ENCODE assay signal across 1 cellular context in the genomic region with DNA sequence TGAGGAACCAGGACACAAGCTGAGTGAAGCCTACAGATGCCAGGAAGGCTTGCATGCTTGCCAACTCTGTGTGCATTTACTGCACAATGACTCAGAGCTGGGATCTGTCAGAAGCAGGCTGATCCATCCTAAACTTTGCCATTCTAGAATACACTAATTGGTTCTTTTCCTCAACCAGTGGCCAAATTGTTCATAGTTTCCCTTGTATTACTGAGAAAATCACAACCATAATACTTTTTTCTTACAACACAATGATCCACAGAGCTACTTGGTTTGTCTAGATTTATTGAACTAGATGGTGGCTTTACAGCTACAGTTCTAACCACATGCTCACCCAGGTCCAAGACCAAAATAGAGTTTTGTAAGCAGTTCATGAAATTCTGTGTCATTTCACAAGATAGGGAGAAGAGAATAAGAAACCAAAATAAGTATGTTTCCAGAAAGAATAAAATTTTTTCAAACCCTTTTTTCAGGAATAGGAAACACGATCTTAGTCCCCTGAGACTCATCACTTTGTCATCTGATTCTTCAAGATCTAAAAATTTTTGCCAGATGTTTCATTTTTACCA.
A peak's percentile ranks its signal among the peaks of the same experiment; 100 is the strongest.
TF ChIP-seq lines count a peak whose summit lies in the region.

No MANE protein-coding gene starts in this region.

TF ChIP-seq in SK-N-SH, 30 proteins besides CTCF, POLR2A, EP300 and RAD21 (continued from another document):
- TF ChIP-seq YY1 (IDR thresholded peaks at IDR 0.05; ENCODE audit: low read depth) (no peak), SIN3A (IDR thresholded peaks at IDR 0.05; ENCODE audit: borderline replicate concordance, low read depth, low read length) (peak; percentile 93), NRF1 (IDR thresholded peaks at IDR 0.05; ENCODE audit: low read depth, low read length) (no peak), GABPA (IDR thresholded peaks at IDR 0.05; ENCODE audit: low read depth) (no peak), FOXM1 (IDR thresholded peaks at IDR 0.05; ENCODE audit: low read depth) (no peak; the same call in 1 of the 2 replicates), JUND (IDR thresholded peaks at IDR 0.05) (peak; percentile 91)
- TF ChIP-seq, protein P1, sequence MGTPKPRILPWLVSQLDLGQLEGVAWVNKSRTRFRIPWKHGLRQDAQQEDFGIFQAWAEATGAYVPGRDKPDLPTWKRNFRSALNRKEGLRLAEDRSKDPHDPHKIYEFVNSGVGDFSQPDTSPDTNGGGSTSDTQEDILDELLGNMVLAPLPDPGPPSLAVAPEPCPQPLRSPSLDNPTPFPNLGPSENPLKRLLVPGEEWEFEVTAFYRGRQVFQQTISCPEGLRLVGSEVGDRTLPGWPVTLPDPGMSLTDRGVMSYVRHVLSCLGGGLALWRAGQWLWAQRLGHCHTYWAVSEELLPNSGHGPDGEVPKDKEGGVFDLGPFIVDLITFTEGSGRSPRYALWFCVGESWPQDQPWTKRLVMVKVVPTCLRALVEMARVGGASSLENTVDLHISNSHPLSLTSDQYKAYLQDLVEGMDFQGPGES (IDR thresholded peaks at IDR 0.05; ENCODE audit: low read depth, low read length) = no peak
- TF ChIP-seq, protein P2, sequence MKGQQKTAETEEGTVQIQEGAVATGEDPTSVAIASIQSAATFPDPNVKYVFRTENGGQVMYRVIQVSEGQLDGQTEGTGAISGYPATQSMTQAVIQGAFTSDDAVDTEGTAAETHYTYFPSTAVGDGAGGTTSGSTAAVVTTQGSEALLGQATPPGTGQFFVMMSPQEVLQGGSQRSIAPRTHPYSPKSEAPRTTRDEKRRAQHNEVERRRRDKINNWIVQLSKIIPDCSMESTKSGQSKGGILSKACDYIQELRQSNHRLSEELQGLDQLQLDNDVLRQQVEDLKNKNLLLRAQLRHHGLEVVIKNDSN (IDR thresholded peaks at IDR 0.05; ENCODE audit: borderline replicate concordance, low read depth) = no peak
- TF ChIP-seq, protein P3, sequence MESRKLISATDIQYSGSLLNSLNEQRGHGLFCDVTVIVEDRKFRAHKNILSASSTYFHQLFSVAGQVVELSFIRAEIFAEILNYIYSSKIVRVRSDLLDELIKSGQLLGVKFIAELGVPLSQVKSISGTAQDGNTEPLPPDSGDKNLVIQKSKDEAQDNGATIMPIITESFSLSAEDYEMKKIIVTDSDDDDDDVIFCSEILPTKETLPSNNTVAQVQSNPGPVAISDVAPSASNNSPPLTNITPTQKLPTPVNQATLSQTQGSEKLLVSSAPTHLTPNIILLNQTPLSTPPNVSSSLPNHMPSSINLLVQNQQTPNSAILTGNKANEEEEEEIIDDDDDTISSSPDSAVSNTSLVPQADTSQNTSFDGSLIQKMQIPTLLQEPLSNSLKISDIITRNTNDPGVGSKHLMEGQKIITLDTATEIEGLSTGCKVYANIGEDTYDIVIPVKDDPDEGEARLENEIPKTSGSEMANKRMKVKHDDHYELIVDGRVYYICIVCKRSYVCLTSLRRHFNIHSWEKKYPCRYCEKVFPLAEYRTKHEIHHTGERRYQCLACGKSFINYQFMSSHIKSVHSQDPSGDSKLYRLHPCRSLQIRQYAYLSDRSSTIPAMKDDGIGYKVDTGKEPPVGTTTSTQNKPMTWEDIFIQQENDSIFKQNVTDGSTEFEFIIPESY (IDR thresholded peaks at IDR 0.05; ENCODE audit: borderline replicate concordance, low read depth) = no peak
